In the genomic region with DNA sequence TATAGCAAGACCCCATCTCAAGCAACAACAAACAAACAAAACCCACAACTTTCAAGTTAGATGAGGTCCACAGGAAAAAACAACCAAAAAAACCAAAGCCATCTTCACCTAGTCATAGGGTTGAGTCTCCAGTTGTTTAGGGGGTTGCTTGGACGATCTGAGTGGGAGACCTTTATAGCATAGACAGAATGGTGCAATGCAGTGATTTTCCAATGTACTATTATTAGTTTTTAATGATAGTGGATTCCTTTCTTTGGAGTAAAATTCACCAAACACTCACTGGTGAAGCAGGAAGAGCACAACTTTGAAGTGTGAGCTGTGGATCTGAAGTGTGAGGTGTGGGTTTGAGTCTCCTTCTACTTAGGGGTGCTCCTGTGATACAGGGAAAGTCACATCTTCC, we compare ENCODE assay signal across 14 cellular contexts.
DNase-seq lines count a peak whose midpoint lies in the region; ATAC-seq and TF ChIP-seq lines count a peak whose summit lies in the region.
"Had no signal": no experiment of that assay in that cellular context is flagged by ENCODE, and none has a peak within 500 bp of the region (broad histone marks: within the 10 kb centered on the region; RNA-seq: fewer than 3 reads in every experiment).

No MANE protein-coding gene starts in this region.

- no peak overlapping the region for H3K4me3 ChIP-seq in mucosa of rectum (ENCODE audit: low read length in 2 of 2)
- H3K4me3 ChIP-seq in subcutaneous abdominal adipose tissue (ENCODE audit: low read depth in 1 of 5, low read length in 5 of 5), result no peak overlapping the region
- H3K4me3 ChIP-seq in CD4-positive, alpha-beta memory T cell (ENCODE audit: low read length in 2 of 2), result no peak overlapping the region
- H3K4me3 ChIP-seq: mucosa of descending colon had no signal

- H3K9ac ChIP-seq in mucosa of rectum (ENCODE audit: low read depth in 1 of 2, low read length in 2 of 2), result peak overlapping the region in 1 of 2 donors; percentile 72
- peak overlapping the region in 1 of 5 donors; percentile 65 for H3K9ac ChIP-seq in subcutaneous abdominal adipose tissue (ENCODE audit: low read length in 5 of 5)

- no peaks in the 10 kb centered on the region for H3K36me3 Mint-ChIP-seq in HFFc6 (ENCODE audit: low read depth)
- H3K36me3 Mint-ChIP-seq in chondrocyte (ENCODE audit: low read depth), result peaks cover 1% of the 10 kb centered on the region
- no peaks in the 10 kb centered on the region for H3K36me3 Mint-ChIP-seq in CD4-positive, alpha-beta memory T cell

- H3K9me3 ChIP-seq in mucosa of rectum (ENCODE audit: control insufficient read depth in 2 of 2, low read length in 2 of 2) (no peaks in the 10 kb centered on the region), subcutaneous abdominal adipose tissue (ENCODE audit: control insufficient read depth in 5 of 5, low read length in 5 of 5) (no peaks in the 10 kb centered on the region)
- no peaks in the 10 kb centered on the region for H3K9me3 ChIP-seq in CD4-positive, alpha-beta memory T cell (ENCODE audit: control insufficient read depth in 1 of 2, low read length in 2 of 2)
- H3K9me3 ChIP-seq: mucosa of descending colon had no signal

- H3K27me3 ChIP-seq in mucosa of rectum (ENCODE audit: control insufficient read depth in 2 of 2, insufficient read depth in 2 of 2, low read length in 2 of 2) (no peaks in the 10 kb centered on the region), subcutaneous abdominal adipose tissue (ENCODE audit: control insufficient read depth in 5 of 5, insufficient read depth in 4 of 5, low read length in 5 of 5) (no peaks in the 10 kb centered on the region)
- H3K27me3 ChIP-seq in CD4-positive, alpha-beta memory T cell (ENCODE audit: insufficient read depth, low read length), result no peaks in the 10 kb centered on the region

- POLR2A ChIA-PET in GM10248 (lab: Yijun Ruan, JAX), result no interaction called here
- POLR2A ChIA-PET in CD4-positive, alpha-beta memory T cell (lab: Charles Lee; ENCODE audit: partially characterized antibody), result no interaction called here

- H3K9me3 Mint-ChIP-seq in HFFc6, result no peaks in the 10 kb centered on the region
- H3K9me3 Mint-ChIP-seq in chondrocyte (ENCODE audit: low read depth), result no peaks in the 10 kb centered on the region
- no peaks in the 10 kb centered on the region for H3K9me3 Mint-ChIP-seq in CD4-positive, alpha-beta memory T cell
- H3K9me3 Mint-ChIP-seq: stimulated activated naive CD8-positive, alpha-beta T cell treated with anti-CD3 and anti-CD28 coated beads, Interleukin-15, amount 100 ng/mL, for 72 hours had no signal

- H3K36me3 ChIP-seq in mucosa of rectum (ENCODE audit: control insufficient read depth in 2 of 2, insufficient read depth in 2 of 2, low read length in 2 of 2), result no peaks in the 10 kb centered on the region
- H3K36me3 ChIP-seq in subcutaneous abdominal adipose tissue (ENCODE audit: control insufficient read depth in 5 of 5, insufficient read depth in 5 of 5, low read length in 5 of 5), result no peaks in the 10 kb centered on the region
- no peaks in the 10 kb centered on the region for H3K36me3 ChIP-seq in CD4-positive, alpha-beta memory T cell (ENCODE audit: insufficient read depth, low read length)

- H3K27me3 Mint-ChIP-seq in HFFc6 (ENCODE audit: insufficient read depth) (no peaks in the 10 kb centered on the region), chondrocyte (ENCODE audit: low read depth) (no peaks in the 10 kb centered on the region)
- peaks cover 0 to 6% of the 10 kb centered on the region in 2 donors for H3K27me3 Mint-ChIP-seq in CD4-positive, alpha-beta memory T cell
- H3K27me3 Mint-ChIP-seq: activated CD4-positive, alpha-beta T cell treated with anti-CD3 and anti-CD28 coated beads for 36 hours; stimulated activated naive CD8-positive, alpha-beta T cell treated with anti-CD3 and anti-CD28 coated beads, Interleukin-15, amount 100 ng/mL, for 72 hours had no signal

- H3K4me3 Mint-ChIP-seq in HFFc6 (peak overlapping the region; percentile 67; the same call in 1 of the 2 replicates), chondrocyte (ENCODE audit: unreplicated experiment) (no peak overlapping the region)
- no peak overlapping the region for H3K4me3 Mint-ChIP-seq in CD4-positive, alpha-beta memory T cell
- H3K4me3 Mint-ChIP-seq: activated CD4-positive, alpha-beta T cell treated with anti-CD3 and anti-CD28 coated beads for 36 hours; stimulated activated naive CD8-positive, alpha-beta T cell treated with anti-CD3 and anti-CD28 coated beads, Interleukin-15, amount 100 ng/mL, for 72 hours had no signal

- H3K27ac ChIP-seq in mucosa of rectum (ENCODE audit: low read depth in 2 of 2, low read length in 2 of 2) (peak overlapping the region; percentile 87 to 88), subcutaneous abdominal adipose tissue (ENCODE audit: low read depth, low read length) (peak overlapping the region; percentile 89)
- no peak overlapping the region for H3K27ac ChIP-seq in CD4-positive, alpha-beta memory T cell (ENCODE audit: low read depth, low read length)

- intact Hi-C loops in CD4-positive, alpha-beta memory T cell (cut with micrococcal nuclease), result loop anchor here (5.0 kb wide), 1 partner anchor 84 kb away; no protein-coding TSS in a partner anchor

- H3K27ac Mint-ChIP-seq in HFFc6 (peak overlapping the region; percentile 76; the same call in 1 of the 2 replicates), chondrocyte (ENCODE audit: unreplicated experiment) (peak overlapping the region; percentile 97)
- no peak overlapping the region for H3K27ac Mint-ChIP-seq in CD4-positive, alpha-beta memory T cell
- H3K27ac Mint-ChIP-seq: activated CD4-positive, alpha-beta T cell treated with anti-CD3 and anti-CD28 coated beads for 36 hours; stimulated activated naive CD8-positive, alpha-beta T cell treated with anti-CD3 and anti-CD28 coated beads, Interleukin-15, amount 100 ng/mL, for 72 hours had no signal

- no peak for DNase-seq in HFFc6
- no peak for DNase-seq in chondrocyte (ENCODE audit: low spot score)
- DNase-seq in GM10248 (ENCODE audit: extremely low spot score), result no peak
- no peak for DNase-seq in CD4-positive, alpha-beta memory T cell
- no peak for DNase-seq in SK-N-DZ (ENCODE audit: low spot score)
- DNase-seq: activated CD4-positive, alpha-beta T cell treated with anti-CD3 and anti-CD28 coated beads for 36 hours; mucosa of descending colon; NCI-H187 treated with DMSO at 0.1 percent for 48 hours; NCI-H526; retina; stimulated activated naive CD8-positive, alpha-beta T cell treated with anti-CD3 and anti-CD28 coated beads, Interleukin-15, amount 100 ng/mL, for 72 hours had no signal

- ATAC-seq in GM19328 (IDR thresholded peaks at IDR 0.05; ENCODE audit: unreplicated experiment), result no peak
- ATAC-seq: activated CD4-positive, alpha-beta T cell treated with anti-CD3 and anti-CD28 coated beads for 36 hours; stimulated activated naive CD8-positive, alpha-beta T cell treated with anti-CD3 and anti-CD28 coated beads, Interleukin-15, amount 100 ng/mL, for 72 hours had no signal

- H3K4me1 Mint-ChIP-seq in HFFc6 (ENCODE audit: low read depth) (peaks cover 53% of the 10 kb centered on the region), chondrocyte (ENCODE audit: low read depth) (peaks cover 64% of the 10 kb centered on the region)
- H3K4me1 Mint-ChIP-seq in CD4-positive, alpha-beta memory T cell, result peaks cover 0 to 7% (median 2%) of the 10 kb centered on the region in 4 donors

- H3K4me1 ChIP-seq in mucosa of rectum (ENCODE audit: control insufficient read depth in 2 of 2, insufficient read depth in 2 of 2, low read length in 2 of 2) (peaks cover 12 to 42% of the 10 kb centered on the region in 2 donors), subcutaneous abdominal adipose tissue (ENCODE audit: control insufficient read depth in 5 of 5, insufficient read depth in 5 of 5, low read length in 5 of 5) (peaks cover 17 to 69% (median 60%) of the 10 kb centered on the region in 5 donors)
- peaks cover 7% of the 10 kb centered on the region for H3K4me1 ChIP-seq in CD4-positive, alpha-beta memory T cell (ENCODE audit: insufficient read depth, low read length)

- TF ChIP-seq CTCF in HFFc6 (IDR thresholded peaks at IDR 0.05), result no peak
- no peak for TF ChIP-seq CTCF in chondrocyte (IDR thresholded peaks at IDR 0.05)
- TF ChIP-seq CTCF in GM10248 (IDR thresholded peaks at IDR 0.05; ENCODE audit: control extremely low read depth, extremely low read depth, low read depth, missing control alignments), result no peak

- CTCF ChIA-PET in GM10248 (lab: Yijun Ruan, JAX), result interaction anchor here (1.5 to 1.6 kb wide), 2 partner anchors 9 to 19 kb away, joined by 3 to 4 read pairs; no protein-coding TSS in a partner anchor
- CTCF ChIA-PET in CD4-positive, alpha-beta memory T cell (lab: Charles Lee; ENCODE audit: partially characterized antibody), result interaction anchor here (0.6 to 0.8 kb wide), 2 partner anchors 10 to 11 kb away, joined by 3 read pairs; no protein-coding TSS in a partner anchor

Comparison
In these comparisons a context has a peak if more than half of its experiments do, and no peak if none do; other contexts are left out.
1. H3K27ac Mint-ChIP-seq: peak in HFFc6 (single experiment) and chondrocyte (single experiment); none in CD4-positive, alpha-beta memory T cell (0 of 7).